In the genomic region with DNA sequence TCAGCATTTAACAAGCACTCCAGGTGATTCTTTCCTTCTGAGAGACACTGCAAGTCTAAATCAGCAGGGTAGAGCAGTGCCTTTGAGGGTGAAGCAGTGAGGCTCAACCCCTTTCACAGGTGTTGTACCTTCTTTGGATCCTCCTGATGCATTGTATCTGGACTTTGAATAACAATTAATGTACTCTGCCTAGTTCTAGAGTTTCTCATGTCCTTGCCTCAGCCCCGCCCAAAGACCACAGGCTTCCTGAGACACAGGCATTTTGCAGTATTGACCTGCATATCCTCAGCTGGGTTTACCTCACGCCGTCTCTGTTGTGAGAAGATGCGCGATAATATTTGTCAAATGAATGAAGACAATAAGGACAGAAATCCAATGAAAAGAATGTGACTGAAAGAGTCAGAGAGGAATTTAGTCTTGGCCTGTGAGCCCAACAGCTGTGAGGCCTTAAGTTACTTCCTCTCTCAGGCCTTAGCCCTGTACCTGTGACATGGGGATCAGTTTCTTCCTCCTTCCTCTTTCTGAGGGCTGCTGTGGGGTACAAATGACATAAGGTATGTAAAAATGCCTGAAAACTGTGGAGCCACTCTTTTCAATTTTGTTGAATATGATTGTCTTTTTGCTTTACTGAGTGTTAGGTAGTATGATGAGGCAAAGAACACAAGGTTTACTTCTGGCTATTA, we compare ENCODE assay signal across 8 cellular contexts. TPM values are rescaled to one million over a fixed set of nuclear protein-coding genes. Genes with fewer than 3 reads are reported as not detected.
A peak's percentile ranks its signal among the peaks of the same experiment; 100 is the strongest.
DNase-seq lines count a peak whose midpoint lies in the region; ATAC-seq, FAIRE-seq and TF ChIP-seq lines count a peak whose summit lies in the region.
"Had no signal": no experiment of that assay in that cellular context is flagged by ENCODE, and none has a peak within 500 bp of the region (broad histone marks: within the 10 kb centered on the region; RNA-seq: fewer than 3 reads in every experiment).

No MANE protein-coding gene starts in this region.

- no peak overlapping the region for H3K9ac ChIP-seq in neuronal stem cell (ENCODE audit: low read depth, low read length, poor library complexity)

- H3K27ac ChIP-seq in small intestine (ENCODE audit: low read depth in 1 of 2, low read length in 1 of 2) (peak overlapping the region in 1 of 2 donors; percentile 26), neuronal stem cell (replicated peaks; ENCODE audit: low read length) (no peak overlapping the region), vagina (no peak overlapping the region)

- H2AFZ ChIP-seq in neuronal stem cell (ENCODE audit: low read length): no peak overlapping the region

- H3K36me3 ChIP-seq in small intestine (ENCODE audit: control insufficient read depth in 2 of 2, insufficient read depth in 2 of 2, low read length in 2 of 2) (no peaks in the 10 kb centered on the region), neuronal stem cell (replicated peaks in 1 of 2; ENCODE audit: control insufficient read depth in 2 of 2, insufficient read depth in 2 of 2, low read length in 2 of 2) (peaks cover 0 to 3% of the 10 kb centered on the region in 2 donors), vagina (no peaks in the 10 kb centered on the region)

- H3K27me3 ChIP-seq in small intestine (ENCODE audit: control insufficient read depth in 2 of 2, insufficient read depth in 2 of 2, low read length in 2 of 2): no peaks in the 10 kb centered on the region
- no peaks in the 10 kb centered on the region for H3K27me3 ChIP-seq in neuronal stem cell (ENCODE audit: control insufficient read depth in 3 of 3, insufficient read depth in 3 of 3, low read depth in 1 of 3, low read length in 3 of 3)
- no peaks in the 10 kb centered on the region for H3K27me3 ChIP-seq in vagina

- H4K91ac ChIP-seq in neuronal stem cell (ENCODE audit: low read depth, low read length, poor library complexity): no peak overlapping the region

- no peak overlapping the region for H4K8ac ChIP-seq in neuronal stem cell (ENCODE audit: low read depth, low read length)

- TF ChIP-seq POLR2A in vagina (IDR thresholded peaks at IDR 0.05): no peak

- WGBS in small intestine, 3 donors: 63 to 93% (median 68%) methylated on average over 5 of the region's 5 CpGs
- no CpG with 5 or more reads among the region's 5 CpGs for WGBS in neuronal stem cell (ENCODE audit: extremely low coverage in 2 of 2, insufficient read length in 2 of 2, insufficient replicate concordance in 1 of 2), 2 donors

- H3K4me2 ChIP-seq in neuronal stem cell (ENCODE audit: insufficient read depth, low read length, poor library complexity, severe bottlenecking): no peak overlapping the region

- H3K79me1 ChIP-seq in neuronal stem cell (ENCODE audit: low read depth, low read length): no peaks in the 10 kb centered on the region

- TF ChIP-seq CTCF in vagina (IDR thresholded peaks at IDR 0.05): peak in 1 of 3 experiments; percentile 7

- H3K4me3 ChIP-seq in small intestine (ENCODE audit: low read depth in 1 of 2, low read length in 2 of 2) (no peak overlapping the region), neuronal stem cell (ENCODE audit: low read length in 2 of 2) (no peak overlapping the region), vagina (no peak overlapping the region)

- no peak overlapping the region for H3K18ac ChIP-seq in neuronal stem cell (ENCODE audit: low read length)

- no peak for FAIRE-seq in small intestine (lab: Jason Lieb, UNC)

- no peak overlapping the region for H2BK5ac ChIP-seq in neuronal stem cell (ENCODE audit: low read length)

- ATAC-seq in GM19324 (IDR thresholded peaks at IDR 0.05; ENCODE audit: low FRiP score, unreplicated experiment) (peak; percentile 66), HG03064 (IDR thresholded peaks at IDR 0.05; ENCODE audit: low read depth, unreplicated experiment) (peak; percentile 53)

- H3K14ac ChIP-seq in neuronal stem cell (ENCODE audit: low read length): no peak overlapping the region

- H3K23ac ChIP-seq in neuronal stem cell (ENCODE audit: low read depth, low read length, poor library complexity): no peak overlapping the region

- intact Hi-C loops in vagina (cut with DNase I): no loop called here

- no peak overlapping the region for H2BK12ac ChIP-seq in neuronal stem cell (ENCODE audit: low read length)

- no peak overlapping the region for H2AK5ac ChIP-seq in neuronal stem cell (ENCODE audit: low read depth, low read length)

- no peak overlapping the region for H2BK15ac ChIP-seq in neuronal stem cell (ENCODE audit: low read length)

- H3K4me1 ChIP-seq in small intestine (ENCODE audit: control insufficient read depth in 2 of 2, insufficient read depth in 1 of 2, low read depth in 1 of 2, low read length in 1 of 2) (peaks cover 0 to 2% of the 10 kb centered on the region in 2 donors), neuronal stem cell (ENCODE audit: control insufficient read depth in 2 of 2, insufficient read depth in 1 of 2, low read depth in 1 of 2, low read length in 2 of 2) (peaks cover 0 to 4% of the 10 kb centered on the region in 2 donors), vagina (no peaks in the 10 kb centered on the region)

- no peak overlapping the region for H3K4ac ChIP-seq in neuronal stem cell (ENCODE audit: low read length)

- DNase-seq in T-helper 22 cell (ENCODE audit: low read depth): peak; percentile 18
- peak; percentile 40 for DNase-seq in small intestine
- DNase-seq in neuronal stem cell (ENCODE audit: low spot score): no peak
- no peak for DNase-seq in vagina (ENCODE audit: extremely low spot score in 2 of 2)
- DNase-seq in NCI-H2171 treated with DMSO at 0.1 percent for 48 hours (lab: John Stamatoyannopoulos, UW): no peak
- DNase-seq: amygdala had no signal

- H2BK120ac ChIP-seq in neuronal stem cell (ENCODE audit: low read depth, low read length): no peak overlapping the region

- no peaks in the 10 kb centered on the region for H3K9me3 ChIP-seq in small intestine (ENCODE audit: control insufficient read depth, low read depth)
- H3K9me3 ChIP-seq in neuronal stem cell (replicated peaks in 1 of 2; ENCODE audit: control insufficient read depth in 2 of 2, insufficient read depth in 1 of 2, low read depth in 1 of 2, low read length in 2 of 2): no peaks in the 10 kb centered on the region
- no peaks in the 10 kb centered on the region for H3K9me3 ChIP-seq in vagina

RNA-seq across cellular contexts. Expression of gene WIPF1, which starts 43.7 kb away (rescaled TPM):
- polyA plus RNA-seq in small intestine: 10 to 100 TPM in 2 of 3 donors, 1 to 10 TPM in 1; 3.1 to 15.4 (median 13.8) TPM
- polyA plus RNA-seq in neuronal stem cell (2013, experiment 1 of 2): 20.8 TPM
- polyA plus RNA-seq in neuronal stem cell (2013, experiment 2 of 2): 21.6 TPM
- total RNA-seq in vagina: 20.4 TPM

Comparison
In these comparisons a context has a peak if more than half of its experiments do, and no peak if none do; other contexts are left out.
1. DNase-seq: peak in T-helper 22 cell (single experiment) and small intestine (single experiment); none in neuronal stem cell (single experiment), vagina (0 of 2) and NCI-H2171 treated with DMSO at 0.1 percent for 48 hours (single experiment).